8 cellular contexts compared by ENCODE assay signal in the genomic region with DNA sequence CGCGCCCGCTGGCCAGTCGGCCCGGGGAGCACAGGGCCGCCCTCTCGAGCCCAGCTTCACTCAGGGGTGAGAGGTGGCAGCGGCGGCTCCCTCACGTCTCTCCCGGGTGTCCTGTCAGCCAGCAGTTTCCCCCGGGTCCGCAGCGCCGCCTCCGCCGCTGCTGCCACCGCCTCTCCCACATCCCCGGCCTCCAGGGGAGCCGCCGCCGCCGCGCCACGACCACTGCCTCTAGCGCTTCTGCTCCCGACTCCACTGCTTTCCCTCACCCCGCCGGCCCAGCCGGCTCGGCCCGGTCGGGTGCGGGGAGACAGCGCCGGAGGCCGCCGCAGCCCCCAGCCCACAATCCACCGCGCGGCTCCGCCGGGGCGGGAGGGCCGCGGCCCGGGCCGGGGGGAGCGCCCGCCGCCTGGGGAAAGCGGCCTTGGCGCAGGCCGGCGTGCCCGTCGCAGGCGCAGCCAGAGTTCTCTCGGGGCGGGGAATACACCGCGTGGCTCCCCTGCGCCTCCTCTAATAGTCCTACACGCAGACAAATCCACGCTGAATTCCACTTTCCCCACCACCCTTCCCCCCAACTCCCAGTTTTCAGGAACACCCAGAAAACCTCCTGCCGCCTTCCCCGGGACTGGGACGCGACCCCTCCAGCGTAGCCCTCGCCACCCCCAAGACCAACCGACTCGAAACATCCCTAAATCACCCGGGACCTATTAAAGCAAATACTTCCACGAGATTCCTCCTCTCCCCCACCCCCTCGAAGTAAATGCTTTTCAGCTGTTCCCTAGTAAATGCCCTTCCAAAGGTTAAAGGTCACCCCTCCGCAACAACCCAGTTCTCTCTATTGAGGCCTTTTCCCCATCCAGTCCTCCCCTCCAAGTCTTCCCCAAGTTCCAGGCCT. TPM values are rescaled to one million over a fixed set of nuclear protein-coding genes. Genes with fewer than 3 reads are reported as not detected.
A peak's percentile ranks its signal among the peaks of the same experiment; 100 is the strongest.
DNase-seq lines count a peak whose midpoint lies in the region; ATAC-seq and TF ChIP-seq lines count a peak whose summit lies in the region.

TSS of gene VPS54 (minus strand) at position 346 of the 892 bp plus-strand sequence. CDS start 35,429 bp downstream, outside the sequence.

- DNase-seq in C1 segment of cervical spinal cord (lab: John Stamatoyannopoulos, UW) (peak in 13 of 14 donors; percentile 20 to 89 (median 74)), RPMI7951 (ENCODE audit: low read depth) (peak; percentile 65), fibroblast of villous mesenchyme (ENCODE audit: low read depth) (peak; percentile 72), neural crest cell (ENCODE audit: low read depth, low spot score) (peak; percentile 56)
- DNase-seq in activated effector memory CD4-positive, alpha-beta T cell treated with anti-CD3 and anti-CD28 coated beads, Interleukin-2, amount 50 U/mL, for 16 hours: peak; percentile 84

- no peak for TF ChIP-seq CTCF in fibroblast of villous mesenchyme (IDR thresholded peaks at IDR 0.05; ENCODE audit: insufficient read depth, low read depth, low read length)
- no peak for TF ChIP-seq CTCF in neural crest cell (conservative IDR thresholded peaks at IDR 0.05)

- peaks cover 36% of the 10 kb centered on the region for H3K4me1 Mint-ChIP-seq in neural crest cell

- no peaks in the 10 kb centered on the region for H3K36me3 Mint-ChIP-seq in neural crest cell (ENCODE audit: low read depth)

- H3K9ac ChIP-seq in stomach smooth muscle (ENCODE audit: low read length in 2 of 2): peak within 1 kb of the TSS; percentile 86 to 90

- H3K27ac ChIP-seq in stomach smooth muscle (ENCODE audit: low read length): peak within 1 kb of the TSS; percentile 89

- H3K27ac Mint-ChIP-seq in neural crest cell (ENCODE audit: unreplicated experiment): peak within 1 kb of the TSS; percentile 97

- no peaks in the 10 kb centered on the region for H3K27me3 Mint-ChIP-seq in neural crest cell (ENCODE audit: low read depth)

- no peaks in the 10 kb centered on the region for H3K36me3 ChIP-seq in stomach smooth muscle (ENCODE audit: control insufficient read depth in 2 of 2, insufficient read depth in 2 of 2, low read length in 2 of 2)

- H3K4me3 Mint-ChIP-seq in neural crest cell: peak within 1 kb of the TSS; percentile 95

- ATAC-seq in HG03432 (IDR thresholded peaks at IDR 0.05; ENCODE audit: unreplicated experiment): peak; percentile 75

- no peaks in the 10 kb centered on the region for H3K9me3 ChIP-seq in stomach smooth muscle (ENCODE audit: control insufficient read depth in 2 of 2, low read length in 2 of 2)

- peak; percentile 73 for TF ChIP-seq POLR2A in GM19193 (IDR thresholded peaks at IDR 0.05; ENCODE audit: extremely low read depth, insufficient read depth, insufficient read length)

- no peaks in the 10 kb centered on the region for H3K27me3 ChIP-seq in stomach smooth muscle (ENCODE audit: control insufficient read depth in 1 of 2, insufficient read depth in 2 of 2, low read length in 2 of 2)

- H3K4me1 ChIP-seq in stomach smooth muscle (ENCODE audit: control insufficient read depth, insufficient read depth, low read length): peaks cover 7% of the 10 kb centered on the region

- peak within 1 kb of the TSS; percentile 78 for H3K4me3 ChIP-seq in fibroblast of villous mesenchyme (ENCODE audit: low read depth, low read length)
- peak within 1 kb of the TSS; percentile 75 to 86 for H3K4me3 ChIP-seq in stomach smooth muscle (ENCODE audit: low read length in 2 of 2)

- H3K9me3 Mint-ChIP-seq in neural crest cell: no peaks in the 10 kb centered on the region

RNA-seq across cellular contexts. Expression of gene VPS54, which starts in this region (rescaled TPM):
- 25.2 and 27.8 TPM in 2 replicates for total RNA-seq in RPMI7951 (2014; rRNA removed; shearing (Covaris generic))
- 22.2 and 32.0 TPM in 2 replicates for total RNA-seq in fibroblast of villous mesenchyme
- 26.8 and 27.1 TPM in 2 replicates for total RNA-seq in neural crest cell

Comparison
In these comparisons a context has a peak if more than half of its experiments do, and no peak if none do; other contexts are left out.
1. Peak in every context shown above with its lines: DNase-seq, ATAC-seq, H3K4me3 ChIP-seq and H3K27ac ChIP-seq.